7 cellular contexts compared by ENCODE assay signal in the genomic region with DNA sequence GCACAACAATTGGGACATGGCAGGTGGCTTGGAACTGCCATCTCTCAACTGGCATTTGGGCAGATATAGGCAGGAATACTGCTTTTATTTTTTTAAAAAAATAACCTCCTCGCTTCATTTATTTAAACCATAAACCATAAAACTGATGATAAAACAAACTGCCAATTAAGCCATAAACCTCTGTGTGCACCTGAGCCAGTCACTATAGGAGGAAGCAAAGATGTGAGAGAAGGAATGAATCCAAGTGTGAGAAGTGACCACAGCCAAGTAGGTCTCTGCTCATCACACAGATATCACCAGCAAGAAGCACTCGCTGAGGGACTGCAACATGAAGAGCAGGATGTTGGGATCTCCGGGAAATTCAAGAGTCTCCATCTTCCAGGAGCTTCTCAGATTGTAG.
"Had no signal": no experiment of that assay in that cellular context is flagged by ENCODE, and none has a peak within 500 bp of the region (broad histone marks: within the 10 kb centered on the region; RNA-seq: fewer than 3 reads in every experiment).

No MANE protein-coding gene starts in this region.

- ATAC-seq: K562 had no signal

- H2AFZ ChIP-seq: GM23248 had no signal

- H3K27ac ChIP-seq: GM23248 had no signal

- H3K4me3 ChIP-seq: GM23248, K562 had no signal

- DNase-seq: GM23248, GOT3, H7, HCEC 1CT, IMR-90 had no signal

- H3K9ac ChIP-seq: GM23248 had no signal

- FAIRE-seq: HTR-8/SVneo, K562 had no signal
